12 cellular contexts compared by ENCODE assay signal in the genomic region with DNA sequence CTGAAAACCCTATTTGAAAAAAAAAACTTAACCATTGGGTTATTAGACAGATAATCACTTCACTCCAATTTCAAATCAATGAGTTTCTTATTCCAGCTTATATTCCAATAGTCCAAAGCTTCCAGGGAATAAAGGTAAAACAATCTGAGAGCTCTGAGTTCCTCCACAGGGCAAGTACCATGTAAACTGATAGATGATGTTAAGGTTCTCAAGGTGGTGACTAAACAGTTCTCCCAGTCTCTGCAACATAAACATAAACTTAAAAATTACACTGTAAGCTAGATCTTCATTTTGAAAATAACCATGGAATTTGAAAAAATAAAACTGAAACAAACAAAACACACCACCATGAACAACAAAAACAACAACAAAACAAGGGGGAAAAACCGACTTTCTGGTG. TPM values are rescaled to one million over a fixed set of nuclear protein-coding genes. Genes with fewer than 3 reads are reported as not detected.
DNase-seq lines count a peak whose midpoint lies in the region; ATAC-seq, FAIRE-seq and TF ChIP-seq lines count a peak whose summit lies in the region.
"Had no signal": no experiment of that assay in that cellular context is flagged by ENCODE, and none has a peak within 500 bp of the region (broad histone marks: within the 10 kb centered on the region; RNA-seq: fewer than 3 reads in every experiment).

No MANE protein-coding gene starts in this region.

- CTCF ChIA-PET in PC-9 (lab: Charles Lee), result no interaction called here
- CTCF ChIA-PET in Caco-2 (lab: Charles Lee), result no interaction called here

- no peak for FAIRE-seq in bronchial epithelial cell (lab: Jason Lieb, UNC)

- no peaks in the 10 kb centered on the region for H3K4me1 ChIP-seq in PC-9 (replicated peaks; ENCODE audit: insufficient read depth)
- no peaks in the 10 kb centered on the region for H3K4me1 ChIP-seq in Caco-2
- H3K4me1 ChIP-seq: tibial artery had no signal

- TF ChIP-seq CTCF in bronchial epithelial cell (IDR thresholded peaks at IDR 0.05; ENCODE audit: insufficient read depth, low read length, severe bottlenecking), result no peak
- TF ChIP-seq CTCF in PC-9 (conservative IDR thresholded peaks at IDR 0.05), result no peak
- no peak for TF ChIP-seq CTCF in Caco-2 (IDR thresholded peaks at IDR 0.05; ENCODE audit: insufficient read depth in 1 of 2, low read depth in 1 of 2, low read length in 1 of 2, severe bottlenecking in 1 of 2, unreplicated experiment in 1 of 2)

- no peaks in the 10 kb centered on the region for H3F3A ChIP-seq in PC-9 (ENCODE audit: insufficient read depth, low read depth)

- H2AFZ ChIP-seq in PC-9, result no peak overlapping the region

- no peaks in the 10 kb centered on the region for H3K27me3 ChIP-seq in bronchial epithelial cell (ENCODE audit: control insufficient read depth, insufficient read depth, low read length)
- no peaks in the 10 kb centered on the region for H3K27me3 ChIP-seq in PC-9 (ENCODE audit: insufficient read depth, low read depth)
- H3K27me3 ChIP-seq in Caco-2 (replicated peaks; ENCODE audit: control insufficient read depth, insufficient read depth, low read length), result no peaks in the 10 kb centered on the region
- H3K27me3 ChIP-seq: tibial artery had no signal

- H3K27ac ChIP-seq in PC-9, result no peak overlapping the region
- H3K27ac ChIP-seq: epithelial cell of prostate, tibial artery had no signal

- H3K4me2 ChIP-seq in PC-9, result no peak overlapping the region

- BruUV-seq in PC-9 (replicated peaks; lab: Mats Ljungman, UMichigan) (no TSS peak), Caco-2 (replicated peaks; lab: Mats Ljungman, UMichigan) (no TSS peak)

- no peaks in the 10 kb centered on the region for H3K9me2 ChIP-seq in PC-9 (ENCODE audit: insufficient read depth)

- peaks cover 5% of the 10 kb centered on the region for H3K27me3 Mint-ChIP-seq in Caco-2 (ENCODE audit: insufficient read depth, unreplicated experiment)

- H3K36me3 Mint-ChIP-seq in Caco-2 (ENCODE audit: insufficient read depth, unreplicated experiment), result no peaks in the 10 kb centered on the region

- POLR2A ChIA-PET in PC-9 (lab: Charles Lee; ENCODE audit: unreplicated experiment), result interaction anchor here (0.5 kb wide), 1 partner anchor 82 kb away, joined by 4 read pairs; no protein-coding TSS in a partner anchor
- POLR2A ChIA-PET in Caco-2 (lab: Charles Lee), result no interaction called here

- no peaks in the 10 kb centered on the region for H3K79me2 ChIP-seq in PC-9 (ENCODE audit: low read depth)

- no peaks in the 10 kb centered on the region for H4K20me1 ChIP-seq in PC-9 (ENCODE audit: insufficient read depth)

- H3K4me1 Mint-ChIP-seq in Caco-2 (ENCODE audit: low read depth, unreplicated experiment), result no peaks in the 10 kb centered on the region

- no peak overlapping the region for H3K27ac Mint-ChIP-seq in Caco-2 (ENCODE audit: unreplicated experiment)

- DNase-seq in bronchial epithelial cell (ENCODE audit: low read depth), result peak; percentile 18
- no peak for DNase-seq in stimulated activated CD4-positive, alpha-beta T cell treated with anti-CD3 and anti-CD28 coated beads, Interleukin-4, amount 100 ng/mL, for 4 hours
- no peak for DNase-seq in PC-9
- DNase-seq in Caco-2, result no peak
- DNase-seq in NCI-H2227 (lab: John Stamatoyannopoulos, UW; ENCODE audit: unreplicated experiment), result no peak
- DNase-seq: NCI-H1092, tibial artery had no signal

- peak; percentile 17 for ATAC-seq in GM18511 (IDR thresholded peaks at IDR 0.05; ENCODE audit: unreplicated experiment)
- ATAC-seq in GM21515 (IDR thresholded peaks at IDR 0.05; ENCODE audit: unreplicated experiment), result peak; percentile 20
- ATAC-seq in HG03442 (IDR thresholded peaks at IDR 0.05; ENCODE audit: unreplicated experiment), result peak; percentile 7

- H3K4me3 ChIP-seq in bronchial epithelial cell (ENCODE audit: low read depth, low read length) (no peak overlapping the region), PC-9 (no peak overlapping the region), Caco-2 (ENCODE audit: low read depth, low read length) (no peak overlapping the region)
- H3K4me3 ChIP-seq: tibial artery had no signal

- intact Hi-C loops in PC-9 (cut with micrococcal nuclease; ENCODE audit: unreplicated experiment), result no loop called here
- intact Hi-C loops in Caco-2 (cut with micrococcal nuclease; ENCODE audit: unreplicated experiment), result loop anchor here (2.0 kb wide), 1 partner anchor 25 kb away; no protein-coding TSS in a partner anchor

- no peaks in the 10 kb centered on the region for H3K36me3 ChIP-seq in bronchial epithelial cell (ENCODE audit: control insufficient read depth, insufficient read depth, low read length)
- no peaks in the 10 kb centered on the region for H3K36me3 ChIP-seq in PC-9 (ENCODE audit: low read depth)
- H3K36me3 ChIP-seq in Caco-2 (ENCODE audit: control insufficient read depth, insufficient read depth, low read length), result no peaks in the 10 kb centered on the region
- H3K36me3 ChIP-seq: tibial artery had no signal

- H3K9me3 ChIP-seq in PC-9 (ENCODE audit: insufficient read depth, low read depth), result no peaks in the 10 kb centered on the region
- no peaks in the 10 kb centered on the region for H3K9me3 ChIP-seq in Caco-2
- H3K9me3 ChIP-seq: tibial artery had no signal

- peaks cover 16% of the 10 kb centered on the region for H3K9me3 Mint-ChIP-seq in Caco-2 (ENCODE audit: unreplicated experiment)

- no peak overlapping the region for H3K4me3 Mint-ChIP-seq in Caco-2 (ENCODE audit: unreplicated experiment)

RNA-seq across cellular contexts. Expression of a gene that starts 22.3 kb away (rescaled TPM):
- total RNA-seq in bronchial epithelial cell (not detected in 2 replicates), PC-9 (2021) (0.90 and 1.3 TPM in 2 replicates), Caco-2 (2022) (not detected in 2 replicates)
- total RNA-seq: mammary epithelial cell had no signal

RNA-seq across cellular contexts. Expression of a gene that starts 52.9 kb away (rescaled TPM):
- total RNA-seq in bronchial epithelial cell (0.64 and 0.79 TPM in 2 replicates), PC-9 (2021) (0.31 TPM in 1 of 2 replicates, not detected in the other), Caco-2 (2022) (0.41 and 0.72 TPM in 2 replicates)
